In the genomic region with DNA sequence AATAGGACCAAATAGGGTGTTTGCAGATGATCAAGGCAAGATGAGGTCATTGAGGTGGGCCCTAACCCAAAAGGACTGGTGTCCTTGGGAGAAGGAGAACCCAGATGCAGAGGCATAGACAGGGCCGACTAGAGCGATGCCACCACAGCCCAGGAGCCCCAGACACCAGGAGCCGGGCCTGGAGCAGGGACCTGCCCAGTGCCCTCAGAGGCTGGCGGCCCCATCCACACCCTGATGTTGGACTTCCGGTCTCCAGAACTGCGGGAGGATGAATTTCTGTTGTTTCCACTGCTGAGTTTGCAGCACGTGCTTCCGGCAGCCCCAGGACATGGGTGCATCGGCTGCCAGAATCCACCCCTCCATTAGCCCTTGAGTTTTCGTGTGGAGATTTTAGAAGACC, we compare ENCODE assay signal across 1 cellular context.
TF ChIP-seq lines count a peak whose summit lies in the region.

No MANE protein-coding gene starts in this region.

TF ChIP-seq in GM23338, 12 proteins besides CTCF, POLR2A, EP300 and RAD21:
- TF ChIP-seq ZNF114 (CRISPR knock-in tag; IDR thresholded peaks at IDR 0.05) (no peak), NANOG (IDR thresholded peaks at IDR 0.05; ENCODE audit: borderline replicate concordance) (no peak), JUNB (IDR thresholded peaks at IDR 0.05; ENCODE audit: unreplicated experiment) (no peak), ZNF331 (CRISPR knock-in tag; IDR thresholded peaks at IDR 0.05; ENCODE audit: low read depth) (no peak), EZH2 (IDR thresholded peaks at IDR 0.05; ENCODE audit: low read depth, unreplicated experiment) (no peak), ZNF462 (CRISPR knock-in tag; IDR thresholded peaks at IDR 0.05) (no peak), EZH2phosphoT487 (IDR thresholded peaks at IDR 0.05; ENCODE audit: unreplicated experiment) (no peak), STAT1 (IDR thresholded peaks at IDR 0.05; ENCODE audit: unreplicated experiment) (no peak), POLR2AphosphoS5 (IDR thresholded peaks at IDR 0.05; ENCODE audit: low read depth) (no peak), CREB1 (CRISPR knock-in tag; IDR thresholded peaks at IDR 0.05; ENCODE audit: low read depth) (no peak)
- TF ChIP-seq, protein P1, sequence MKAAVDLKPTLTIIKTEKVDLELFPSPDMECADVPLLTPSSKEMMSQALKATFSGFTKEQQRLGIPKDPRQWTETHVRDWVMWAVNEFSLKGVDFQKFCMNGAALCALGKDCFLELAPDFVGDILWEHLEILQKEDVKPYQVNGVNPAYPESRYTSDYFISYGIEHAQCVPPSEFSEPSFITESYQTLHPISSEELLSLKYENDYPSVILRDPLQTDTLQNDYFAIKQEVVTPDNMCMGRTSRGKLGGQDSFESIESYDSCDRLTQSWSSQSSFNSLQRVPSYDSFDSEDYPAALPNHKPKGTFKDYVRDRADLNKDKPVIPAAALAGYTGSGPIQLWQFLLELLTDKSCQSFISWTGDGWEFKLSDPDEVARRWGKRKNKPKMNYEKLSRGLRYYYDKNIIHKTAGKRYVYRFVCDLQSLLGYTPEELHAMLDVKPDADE (IDR thresholded peaks at IDR 0.05): no peak
- TF ChIP-seq, protein P2, sequence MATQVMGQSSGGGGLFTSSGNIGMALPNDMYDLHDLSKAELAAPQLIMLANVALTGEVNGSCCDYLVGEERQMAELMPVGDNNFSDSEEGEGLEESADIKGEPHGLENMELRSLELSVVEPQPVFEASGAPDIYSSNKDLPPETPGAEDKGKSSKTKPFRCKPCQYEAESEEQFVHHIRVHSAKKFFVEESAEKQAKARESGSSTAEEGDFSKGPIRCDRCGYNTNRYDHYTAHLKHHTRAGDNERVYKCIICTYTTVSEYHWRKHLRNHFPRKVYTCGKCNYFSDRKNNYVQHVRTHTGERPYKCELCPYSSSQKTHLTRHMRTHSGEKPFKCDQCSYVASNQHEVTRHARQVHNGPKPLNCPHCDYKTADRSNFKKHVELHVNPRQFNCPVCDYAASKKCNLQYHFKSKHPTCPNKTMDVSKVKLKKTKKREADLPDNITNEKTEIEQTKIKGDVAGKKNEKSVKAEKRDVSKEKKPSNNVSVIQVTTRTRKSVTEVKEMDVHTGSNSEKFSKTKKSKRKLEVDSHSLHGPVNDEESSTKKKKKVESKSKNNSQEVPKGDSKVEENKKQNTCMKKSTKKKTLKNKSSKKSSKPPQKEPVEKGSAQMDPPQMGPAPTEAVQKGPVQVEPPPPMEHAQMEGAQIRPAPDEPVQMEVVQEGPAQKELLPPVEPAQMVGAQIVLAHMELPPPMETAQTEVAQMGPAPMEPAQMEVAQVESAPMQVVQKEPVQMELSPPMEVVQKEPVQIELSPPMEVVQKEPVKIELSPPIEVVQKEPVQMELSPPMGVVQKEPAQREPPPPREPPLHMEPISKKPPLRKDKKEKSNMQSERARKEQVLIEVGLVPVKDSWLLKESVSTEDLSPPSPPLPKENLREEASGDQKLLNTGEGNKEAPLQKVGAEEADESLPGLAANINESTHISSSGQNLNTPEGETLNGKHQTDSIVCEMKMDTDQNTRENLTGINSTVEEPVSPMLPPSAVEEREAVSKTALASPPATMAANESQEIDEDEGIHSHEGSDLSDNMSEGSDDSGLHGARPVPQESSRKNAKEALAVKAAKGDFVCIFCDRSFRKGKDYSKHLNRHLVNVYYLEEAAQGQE (IDR thresholded peaks at IDR 0.05; ENCODE audit: unreplicated experiment): no peak
TF ChIP-seq in GM23338: peak in this region for 0.
